In the genomic region with DNA sequence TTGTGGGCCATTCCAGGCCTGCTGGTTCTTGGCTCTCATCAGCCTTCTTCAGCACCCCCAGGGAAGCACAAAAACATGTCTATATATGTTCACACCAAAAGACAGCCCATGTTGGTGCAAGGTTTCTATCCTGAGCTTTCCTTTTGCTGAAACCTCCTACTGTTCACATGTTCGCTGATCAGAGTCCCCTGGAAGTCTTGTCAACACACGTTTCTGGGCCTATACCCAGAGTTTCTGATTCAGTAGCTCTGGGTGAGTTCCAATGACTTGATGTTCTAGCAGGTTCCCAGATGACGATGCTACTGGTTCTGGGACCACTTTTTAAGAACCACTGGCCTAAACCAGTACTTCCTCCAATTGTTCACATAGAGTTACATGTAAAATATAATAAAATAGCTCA, we compare ENCODE assay signal across 25 cellular contexts. TPM values are rescaled to one million over a fixed set of nuclear protein-coding genes. Genes with fewer than 3 reads are reported as not detected.
DNase-seq lines count a peak whose midpoint lies in the region; ATAC-seq lines count a peak whose summit lies in the region.
"Had no signal": no experiment of that assay in that cellular context is flagged by ENCODE, and none has a peak within 500 bp of the region (broad histone marks: within the 10 kb centered on the region; RNA-seq: fewer than 3 reads in every experiment).

No MANE protein-coding gene starts in this region.

- no peak overlapping the region for H3K4me3 ChIP-seq in aorta (ENCODE audit: low read length in 2 of 2)
- H3K4me3 ChIP-seq: BLaER1 treated with 17β-estradiol and CSF1 and Interleukin-3, amounts not matched to agents 10 nM and 100 nM; GM23338; HAP-1; PC-9 had no signal

- H3K4me1 Mint-ChIP-seq in activated T-cell treated with anti-CD3 and anti-CD28 coated beads, Interleukin-2, amount 50 U/mL, for 24 hours (ENCODE audit: low read depth) = peaks cover 9% of the 10 kb centered on the region
- H3K4me1 Mint-ChIP-seq in activated T-cell treated with anti-CD3 and anti-CD28 coated beads, Interleukin-2, amount 50 U/mL, for 4 hours (ENCODE audit: low read depth) = no peaks in the 10 kb centered on the region
- no peaks in the 10 kb centered on the region for H3K4me1 Mint-ChIP-seq in T-cell
- H3K4me1 Mint-ChIP-seq: CD4-positive, alpha-beta memory T cell; GM23338 had no signal

- no peaks in the 10 kb centered on the region for H3K36me3 Mint-ChIP-seq in activated T-cell treated with anti-CD3 and anti-CD28 coated beads, Interleukin-2, amount 50 U/mL, for 24 hours (ENCODE audit: low read depth)
- H3K36me3 Mint-ChIP-seq in activated T-cell treated with anti-CD3 and anti-CD28 coated beads, Interleukin-2, amount 50 U/mL, for 4 hours (ENCODE audit: insufficient read depth) = no peaks in the 10 kb centered on the region
- no peaks in the 10 kb centered on the region for H3K36me3 Mint-ChIP-seq in T-cell
- H3K36me3 Mint-ChIP-seq: CD4-positive, alpha-beta memory T cell had no signal

- WGBS in aorta, 2 donors = 32 to 42% methylated on average over 3 of the region's 3 CpGs

- H3K27me3 ChIP-seq in aorta (ENCODE audit: control insufficient read depth in 1 of 2, insufficient read depth in 2 of 2, low read length in 1 of 2) = no peaks in the 10 kb centered on the region
- H3K27me3 ChIP-seq: BLaER1 treated with 17β-estradiol and CSF1 and Interleukin-3, amounts not matched to agents 10 nM and 100 nM had no signal

- H3K27ac ChIP-seq in aorta (ENCODE audit: low read depth in 1 of 2, low read length in 2 of 2) = no peak overlapping the region
- H3K27ac ChIP-seq: 22Rv1; BLaER1 treated with 17β-estradiol and CSF1 and Interleukin-3, amounts not matched to agents 10 nM and 100 nM; HL-60; PC-9 had no signal

- POLR2A ChIA-PET in T-cell (lab: Charles Lee) = interaction anchor here in 1 of 2 donors (0.5 to 0.6 kb wide), 2 partner anchors 11 to 640 kb away, joined by 3 read pairs; no protein-coding TSS in a partner anchor

- no peak for ATAC-seq in activated T-cell treated with anti-CD3 and anti-CD28 coated beads, Interleukin-2, amount 50 U/mL, for 4 hours
- ATAC-seq in esophagus mucosa = peak; percentile 90
- peak; percentile 36 for ATAC-seq in aorta (ENCODE audit: low FRiP score)
- no peak for ATAC-seq in T-cell (replicated peaks in 1 of 4)
- ATAC-seq in HG02763 (IDR thresholded peaks at IDR 0.05; ENCODE audit: unreplicated experiment) = no peak
- ATAC-seq: GM23338 had no signal

- H3K36me3 ChIP-seq in aorta (ENCODE audit: control insufficient read depth in 1 of 2, insufficient read depth in 2 of 2, low read length in 1 of 2) = no peaks in the 10 kb centered on the region
- H3K36me3 ChIP-seq: BLaER1 treated with 17β-estradiol and CSF1 and Interleukin-3, amounts not matched to agents 10 nM and 100 nM; HAP-1 had no signal

- CTCF ChIA-PET in T-cell (lab: Charles Lee) = interaction anchor here (0.7 to 2.8 kb wide), 4 partner anchors 12 to 480 kb away, joined by 3 to 10 read pairs (median 6); no protein-coding TSS in a partner anchor

- H3K27ac Mint-ChIP-seq in activated T-cell treated with anti-CD3 and anti-CD28 coated beads, Interleukin-2, amount 50 U/mL, for 24 hours = peak overlapping the region; percentile 6
- H3K27ac Mint-ChIP-seq in T-cell = no peak overlapping the region
- H3K27ac Mint-ChIP-seq: GM23338 had no signal

- no peaks in the 10 kb centered on the region for H3K9me3 ChIP-seq in aorta (ENCODE audit: control insufficient read depth, low read length)
- H3K9me3 ChIP-seq: HAP-1 had no signal

- no peaks in the 10 kb centered on the region for H3K9me3 Mint-ChIP-seq in activated T-cell treated with anti-CD3 and anti-CD28 coated beads, Interleukin-2, amount 50 U/mL, for 24 hours
- no peaks in the 10 kb centered on the region for H3K9me3 Mint-ChIP-seq in activated T-cell treated with anti-CD3 and anti-CD28 coated beads, Interleukin-2, amount 50 U/mL, for 4 hours
- H3K9me3 Mint-ChIP-seq in T-cell = no peaks in the 10 kb centered on the region
- H3K9me3 Mint-ChIP-seq: CD4-positive, alpha-beta memory T cell; GM23338 had no signal

- DNase-seq in activated T-cell treated with anti-CD3 and anti-CD28 coated beads, Interleukin-2, amount 50 U/mL, for 24 hours = no peak
- no peak for DNase-seq in activated T-cell treated with anti-CD3 and anti-CD28 coated beads, Interleukin-2, amount 50 U/mL, for 4 hours
- peak; percentile 3 for DNase-seq in occipital lobe (lab: John Stamatoyannopoulos, UW)
- no peak for DNase-seq in aorta
- DNase-seq in T-cell = no peak
- no peak for DNase-seq in SHP77 treated with DMSO at 0.1 percent for 48 hours (lab: John Stamatoyannopoulos, UW)
- DNase-seq: CD4-positive, alpha-beta memory T cell; DND-41; KG1; NCI-H1092 treated with DMSO at 0.1 percent for 48 hours; NCI-H1436 treated with DMSO at 0.1 percent for 48 hours; NCI-H1930; NCI-H2227 treated with DMSO at 0.1 percent for 48 hours; NCI-H510A; NCI-H748 treated with DMSO at 0.1 percent for 48 hours; PC-9; RPMI8226; SIG-M5 had no signal

- H3K4me1 ChIP-seq in aorta (ENCODE audit: control insufficient read depth in 1 of 2, insufficient read depth in 2 of 2, low read length in 2 of 2) = peaks cover 0 to 3% of the 10 kb centered on the region in 2 donors
- H3K4me1 ChIP-seq: HAP-1 had no signal

- no peaks in the 10 kb centered on the region for H3K27me3 Mint-ChIP-seq in activated T-cell treated with anti-CD3 and anti-CD28 coated beads, Interleukin-2, amount 50 U/mL, for 24 hours
- no peaks in the 10 kb centered on the region for H3K27me3 Mint-ChIP-seq in activated T-cell treated with anti-CD3 and anti-CD28 coated beads, Interleukin-2, amount 50 U/mL, for 4 hours (ENCODE audit: low read depth)
- H3K27me3 Mint-ChIP-seq in T-cell = peaks cover 0 to 4% of the 10 kb centered on the region in 2 donors

- intact Hi-C loops in aorta (cut with DNase I) = loop anchor here (5.0 kb wide), 2 partner anchors 42 to 482 kb away; no protein-coding TSS in a partner anchor

- no peak overlapping the region for H3K4me3 Mint-ChIP-seq in activated T-cell treated with anti-CD3 and anti-CD28 coated beads, Interleukin-2, amount 50 U/mL, for 24 hours
- H3K4me3 Mint-ChIP-seq in activated T-cell treated with anti-CD3 and anti-CD28 coated beads, Interleukin-2, amount 50 U/mL, for 4 hours = no peak overlapping the region
- no peak overlapping the region for H3K4me3 Mint-ChIP-seq in T-cell
- H3K4me3 Mint-ChIP-seq: CD4-positive, alpha-beta memory T cell; GM23338 had no signal

RNA-seq across cellular contexts. Expression of a gene that starts 46.0 kb away (rescaled TPM):
- not detected for total RNA-seq in activated T-cell treated with anti-CD3 and anti-CD28 coated beads, Interleukin-2, amount 50 U/mL, for 4 hours
- total RNA-seq in esophagus mucosa (not detected), occipital lobe (1.2 TPM), aorta (1 to 10 TPM; 1.4 to 3.2 TPM), T-cell (not detected)
- under 1 TPM; 0.15 to 0.88 TPM for polyA plus RNA-seq in aorta
- total RNA-seq: GM23338, PC-9 had no signal
- polyA plus RNA-seq: CD4-positive, alpha-beta memory T cell; GM23338 had no signal

Comparison
In these comparisons a context has a peak if more than half of its experiments do, and no peak if none do; other contexts are left out.
1. ATAC-seq: peak in esophagus mucosa (single experiment) and aorta (single experiment); none in activated T-cell treated with anti-CD3 and anti-CD28 coated beads, Interleukin-2, amount 50 U/mL, for 4 hours (0 of 2), T-cell (0 of 4) and HG02763 (single experiment).